ENCODE assay signal across 8 cellular contexts in the genomic region with DNA sequence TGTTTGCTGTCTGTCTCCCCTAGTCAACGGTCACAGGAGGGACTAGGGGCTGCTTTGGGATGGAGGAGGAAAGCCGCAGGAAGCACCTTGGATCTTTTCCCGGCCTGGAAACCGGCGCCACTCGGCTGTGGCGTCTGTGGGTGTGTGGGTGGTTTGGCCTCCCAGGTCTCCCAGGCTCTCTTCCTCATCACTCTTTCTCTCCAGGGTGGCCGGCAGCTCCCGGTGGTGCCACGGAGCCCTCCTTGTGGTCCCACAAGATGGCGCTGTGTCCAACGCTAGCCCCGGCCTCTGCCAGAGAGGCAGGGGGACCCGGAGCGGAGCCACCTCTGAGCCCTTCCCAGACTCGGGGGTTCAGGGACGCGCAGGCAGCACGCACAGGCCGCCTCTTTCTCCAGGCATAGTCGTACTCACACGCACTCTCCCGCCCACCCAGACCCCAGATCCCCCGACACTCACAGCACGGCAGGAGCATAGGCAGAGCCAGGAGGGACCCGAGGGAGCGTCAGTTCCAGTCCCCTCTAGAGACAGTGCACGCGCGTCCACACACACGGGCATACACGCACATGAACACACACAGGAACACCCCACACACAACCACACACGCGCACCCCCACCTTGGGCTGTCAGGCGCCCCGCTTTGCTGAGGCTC. TPM values are rescaled to one million over a fixed set of nuclear protein-coding genes. Genes with fewer than 3 reads are reported as not detected.
DNase-seq lines count a peak whose midpoint lies in the region; ATAC-seq and TF ChIP-seq lines count a peak whose summit lies in the region.

No MANE protein-coding gene starts in this region.

- H3K27ac ChIP-seq in gastroesophageal sphincter = no peak overlapping the region

- H3K36me3 ChIP-seq in gastroesophageal sphincter = no peaks in the 10 kb centered on the region

- H3K27me3 Mint-ChIP-seq in Calu3 (ENCODE audit: unreplicated experiment) = no peaks in the 10 kb centered on the region

- no peaks in the 10 kb centered on the region for H3K9me3 ChIP-seq in gastroesophageal sphincter

- H3K4me1 Mint-ChIP-seq in Calu3 (ENCODE audit: low read depth, unreplicated experiment) = peaks cover 7% of the 10 kb centered on the region

- WGBS in gastroesophageal sphincter (ENCODE audit: low coverage in 1 of 2), 2 donors = 0 to 2% methylated on average over 7 of the region's 36 CpGs

- H3K4me3 ChIP-seq in gastroesophageal sphincter = peak overlapping the region in 1 of 2 donors; percentile 34

- H3K4me3 Mint-ChIP-seq in Calu3 (ENCODE audit: low read depth, unreplicated experiment) = no peak overlapping the region

- TF ChIP-seq POLR2A in gastroesophageal sphincter (IDR thresholded peaks at IDR 0.05) = no peak

- TF ChIP-seq EP300 in gastroesophageal sphincter (IDR thresholded peaks at IDR 0.05) = no peak

- intact Hi-C loops in Calu3 (cut with micrococcal nuclease; ENCODE audit: unreplicated experiment) = loop anchor here (5.0 kb wide), 1 partner anchor 366 kb away; no protein-coding TSS in a partner anchor

- CTCF ChIA-PET in Calu3 (lab: Charles Lee) = interaction anchor here (0.6 to 1.0 kb wide), 3 partner anchors 50 to 368 kb away, joined by 4 to 6 read pairs (median 5); partner anchors contain the start of genes CYB5RL and MRPL37

- ATAC-seq in gastroesophageal sphincter (peak; percentile 90), omental fat pad (ENCODE audit: low FRiP score) (peak; percentile 84), GM19395 (IDR thresholded peaks at IDR 0.05; ENCODE audit: unreplicated experiment) (no peak)

- H3K27me3 ChIP-seq in gastroesophageal sphincter = no peaks in the 10 kb centered on the region

- peak; percentile 84 for DNase-seq in Calu3
- DNase-seq in HuH-7 (ENCODE audit: low spot score) = peak; percentile 90
- DNase-seq in SHP77 treated with DMSO at 0.1 percent for 48 hours (lab: John Stamatoyannopoulos, UW) = peak; percentile 16
- DNase-seq in activated gamma-delta T cell treated with Interleukin-2 at 50 U/mL for 16 hours = peak; percentile 66
- peak; percentile 50 for DNase-seq in omental fat pad (ENCODE audit: low spot score)
- DNase-seq in superior temporal gyrus (ENCODE audit: extremely low spot score) = peak; percentile 82

- H3K36me3 Mint-ChIP-seq in Calu3 (ENCODE audit: insufficient read depth, unreplicated experiment) = peaks cover 3% of the 10 kb centered on the region

- peak overlapping the region; percentile 29 for H3K27ac Mint-ChIP-seq in Calu3 (ENCODE audit: unreplicated experiment)

- H3K9me3 Mint-ChIP-seq in Calu3 (ENCODE audit: low read depth, unreplicated experiment) = no peaks in the 10 kb centered on the region

- BruUV-seq in Calu3 (replicated peaks; lab: Mats Ljungman, UMichigan) = no TSS peak

- peaks cover 0 to 17% (median 0%) of the 10 kb centered on the region in 3 donors for H3K4me1 ChIP-seq in gastroesophageal sphincter

- TF ChIP-seq CTCF in Calu3 (IDR thresholded peaks at IDR 0.05; ENCODE audit: unreplicated experiment) (peak; percentile 81), gastroesophageal sphincter (IDR thresholded peaks at IDR 0.05) (peak in 3 of 4 experiments; percentile 72 to 86 (median 78)), omental fat pad (IDR thresholded peaks at IDR 0.05) (peak in 1 of 3 donors; percentile 15)

RNA-seq across cellular contexts. Expression of gene CDCP2, which starts 31.2 kb away (rescaled TPM):
- total RNA-seq in Calu3 (2022) (not detected in 2 replicates), gastroesophageal sphincter (under 1 TPM in 2 of 4 donors, not detected in 2; 0.13 to 0.23 TPM), omental fat pad (under 1 TPM in 1 of 4 donors, not detected in 3; 0.19 TPM)

Comparison
In these comparisons a context has a peak if more than half of its experiments do, and no peak if none do; other contexts are left out.
1. DNase-seq: peak in every context shown above with its lines; median percentile 90 in HuH-7; 84 in Calu3; 82 in superior temporal gyrus; 66 in activated gamma-delta T cell treated with Interleukin-2 at 50 U/mL for 16 hours; 50 in omental fat pad; 16 in SHP77 treated with DMSO at 0.1 percent for 48 hours.